ENCODE assay signal across 8 cellular contexts in genomic region chr14:91388551-91388975, GRCh38. TPM values are rescaled to one million over a fixed set of nuclear protein-coding genes. Genes with fewer than 3 reads are reported as not detected.
DNase-seq lines count a peak whose midpoint lies in the region; ATAC-seq and TF ChIP-seq lines count a peak whose summit lies in the region.

No MANE protein-coding gene starts in this region.

- H3K36me3 ChIP-seq in upper lobe of right lung: no peaks in the 10 kb centered on the region

- no peak overlapping the region for H3K27ac ChIP-seq in upper lobe of right lung

- intact Hi-C loops in upper lobe of right lung (cut with DNase I): no loop called here

- peaks cover 76 to 78% of the 10 kb centered on the region in 2 donors for H3K4me1 Mint-ChIP-seq in effector memory CD8-positive, alpha-beta T cell (ENCODE audit: low read depth in 2 of 2)

- H3K27me3 ChIP-seq in upper lobe of right lung: no peaks in the 10 kb centered on the region

- ATAC-seq in GM19463 (IDR thresholded peaks at IDR 0.05; ENCODE audit: unreplicated experiment): peak; percentile 81
- ATAC-seq in effector memory CD8-positive, alpha-beta T cell (replicated peaks): peak; percentile 59
- peak; percentile 72 for ATAC-seq in upper lobe of right lung
- ATAC-seq in GM19467 (IDR thresholded peaks at IDR 0.05; ENCODE audit: unreplicated experiment): no peak
- no peak for ATAC-seq in GM21423 (IDR thresholded peaks at IDR 0.05; ENCODE audit: unreplicated experiment)

- H3K4me3 Mint-ChIP-seq in effector memory CD8-positive, alpha-beta T cell: peak overlapping the region; percentile 77 to 82

- H3K27ac Mint-ChIP-seq in effector memory CD8-positive, alpha-beta T cell: peak overlapping the region; percentile 91 to 94

- H3K27me3 Mint-ChIP-seq in effector memory CD8-positive, alpha-beta T cell: no peaks in the 10 kb centered on the region

- H3K9me3 ChIP-seq in upper lobe of right lung: no peaks in the 10 kb centered on the region

- H3K36me3 Mint-ChIP-seq in effector memory CD8-positive, alpha-beta T cell (ENCODE audit: insufficient read depth): peaks cover 43% of the 10 kb centered on the region

- no peaks in the 10 kb centered on the region for H3K9me3 Mint-ChIP-seq in effector memory CD8-positive, alpha-beta T cell

- peaks cover 11% of the 10 kb centered on the region for H3K4me1 ChIP-seq in upper lobe of right lung

- TF ChIP-seq CTCF in upper lobe of right lung (IDR thresholded peaks at IDR 0.05): no peak

- peak; percentile 73 for DNase-seq in AG08396 (ENCODE audit: low spot score)
- peak; percentile 73 to 79 for DNase-seq in NOMO-1 (lab: John Stamatoyannopoulos, UW; ENCODE audit: unreplicated experiment in 2 of 2)
- peak in 1 of 3 experiments; percentile 45 for DNase-seq in effector memory CD8-positive, alpha-beta T cell
- DNase-seq in upper lobe of right lung: no peak
- DNase-seq in AG20443 (ENCODE audit: low spot score): no peak

- no peak overlapping the region for H3K4me3 ChIP-seq in upper lobe of right lung

RNA-seq across cellular contexts. Expression of gene CCDC88C, which starts 29.1 kb away (rescaled TPM):
- total RNA-seq in upper lobe of right lung: 34.1 TPM

Comparison
In these comparisons a context has a peak if more than half of its experiments do, and no peak if none do; other contexts are left out.
1. DNase-seq: peak in AG08396 (single experiment) and NOMO-1 (2 of 2); none in upper lobe of right lung (single experiment) and AG20443 (single experiment).
2. ATAC-seq: peak in GM19463 (single experiment), effector memory CD8-positive, alpha-beta T cell (single experiment) and upper lobe of right lung (single experiment); none in GM19467 (single experiment) and GM21423 (single experiment).